In genomic region chr13:100518394-100519062, GRCh38 we compare ENCODE assay signal across 15 cellular contexts.
"Had no signal": no experiment of that assay in that cellular context is flagged by ENCODE, and none has a peak within 500 bp of the region (broad histone marks: within the 10 kb centered on the region; RNA-seq: fewer than 3 reads in every experiment).

No MANE protein-coding gene starts in this region.

- H3K27ac Mint-ChIP-seq: nephron progenitor cell; stimulated activated effector memory CD8-positive, alpha-beta T cell treated with anti-CD3 and anti-CD28 coated beads, Interleukin-12 subunit alpha, Interleukin-12 subunit beta, amount 100 ng/mL, for 72 hours had no signal

- H3K4me1 ChIP-seq: foreskin keratinocyte, parathyroid adenoma had no signal

- H2AFZ ChIP-seq: parathyroid adenoma had no signal

- H3K4me2 ChIP-seq: smooth muscle cell had no signal

- H3K9ac ChIP-seq: parathyroid adenoma had no signal

- H3K27me3 ChIP-seq: cardiac muscle cell, foreskin keratinocyte, tibial nerve had no signal

- DNase-seq: activated CD4-positive, alpha-beta T cell treated with anti-CD3 and anti-CD28 coated beads, Interleukin-2, amount 50 U/mL, for 4 hours; activated naive CD4-positive, alpha-beta T cell treated with Interleukin-2 at 50 U/mL for 16 hours; foreskin keratinocyte; mammary epithelial cell; nephron progenitor cell; retina had no signal

- H3K9me3 ChIP-seq: mucosa of descending colon, tibial nerve had no signal

- H3K36me3 Mint-ChIP-seq: stimulated activated effector memory CD8-positive, alpha-beta T cell treated with anti-CD3 and anti-CD28 coated beads, Interleukin-12 subunit alpha, Interleukin-12 subunit beta, amount 100 ng/mL, for 72 hours had no signal

- H3K4me3 ChIP-seq: cardiac muscle cell, mucosa of descending colon, smooth muscle cell, tibial nerve had no signal

- H3K9me3 Mint-ChIP-seq: nephron progenitor cell; stimulated activated effector memory CD8-positive, alpha-beta T cell treated with anti-CD3 and anti-CD28 coated beads, Interleukin-12 subunit alpha, Interleukin-12 subunit beta, amount 100 ng/mL, for 72 hours; T-helper 1 cell treated with Interleukin-12 subunit alpha and Interleukin-12 subunit beta and Interleukin-4 antibody, amounts not matched to agents 30 μg/mL and 1 μg/mL, for 36 hours had no signal

- ATAC-seq: foreskin keratinocyte had no signal

- H3K27ac ChIP-seq: cardiac muscle cell, foreskin keratinocyte, parathyroid adenoma, tibial nerve had no signal

- H3K79me2 ChIP-seq: parathyroid adenoma had no signal

- FAIRE-seq: astrocyte, TTC549 had no signal

- H3K36me3 ChIP-seq: cardiac muscle cell had no signal

- H3K4me3 Mint-ChIP-seq: nephron progenitor cell; T-helper 1 cell treated with Interleukin-12 subunit alpha and Interleukin-12 subunit beta and Interleukin-4 antibody, amounts not matched to agents 30 μg/mL and 1 μg/mL, for 36 hours had no signal
